Comparison of ENCODE assay signal across 10 cellular contexts in genomic region chr19:42930214-42930613, GRCh38. TPM values are rescaled to one million over a fixed set of nuclear protein-coding genes. Genes with fewer than 3 reads are reported as not detected.
DNase-seq lines count a peak whose midpoint lies in the region; ATAC-seq and TF ChIP-seq lines count a peak whose summit lies in the region.
"Not testable (repeated sequence)": the region's sequence is repeated elsewhere in the genome, so short reads cannot be mapped to it uniquely, and the experiment has no call there.
"Had no signal": no experiment of that assay in that cellular context is flagged by ENCODE, and none has a peak within 500 bp of the region (broad histone marks: within the 10 kb centered on the region; RNA-seq: fewer than 3 reads in every experiment).

No MANE protein-coding gene starts in this region.

- 0 to 10% methylated on average over 1 of the region's 1 CpG for WGBS in GM23248 (ENCODE audit: low coverage in 1 of 2, low lambda C conversion rate in 2 of 2, missing lambda C conversion rate in 2 of 2), 2 experiments

- not testable (repeated sequence) for H3K9me2 ChIP-seq in GM23248 (ENCODE audit: insufficient read depth)

- H3K27me3 ChIP-seq in GM23248 (replicated peaks; ENCODE audit: insufficient read depth), result not testable (repeated sequence)

- peaks cover 42% of the 10 kb centered on the region for H3K4me1 ChIP-seq in GM23248 (ENCODE audit: insufficient read depth)

- H3K79me2 ChIP-seq in GM23248 (ENCODE audit: insufficient read depth), result not testable (repeated sequence)

- not testable (repeated sequence) for H2AFZ ChIP-seq in GM23248

- H3K9me3 ChIP-seq in GM23248 (ENCODE audit: low read depth), result not testable (repeated sequence)

- not testable (repeated sequence) for H3K4me3 Mint-ChIP-seq in activated naive CD8-positive, alpha-beta T cell treated with anti-CD3 and anti-CD28 coated beads, Interleukin-2, amount 50 U/mL, for 24 hours

- not testable (repeated sequence) for ATAC-seq in activated naive CD8-positive, alpha-beta T cell treated with anti-CD3 and anti-CD28 coated beads, Interleukin-2, amount 50 U/mL, for 24 hours; left lobe of liver

- not testable (repeated sequence) for H4K20me1 ChIP-seq in GM23248 (ENCODE audit: insufficient read depth)

- peaks cover 36% of the 10 kb centered on the region for H3F3A ChIP-seq in GM23248 (ENCODE audit: insufficient read depth)

- peak; percentile 21 for TF ChIP-seq CTCF in C4-2B (conservative IDR thresholded peaks at IDR 0.05)
- peak; percentile 69 for TF ChIP-seq CTCF in VCaP (conservative IDR thresholded peaks at IDR 0.05)

- not testable (repeated sequence) for H3K27ac ChIP-seq in C4-2B, VCaP
- H3K27ac ChIP-seq in GM23248, result 0 out of 2 replicates have a peak overlapping the region, but pooled peaks have one; percentile 98

- peaks cover 10% of the 10 kb centered on the region for H3K27me3 Mint-ChIP-seq in activated naive CD8-positive, alpha-beta T cell treated with anti-CD3 and anti-CD28 coated beads, Interleukin-2, amount 50 U/mL, for 24 hours

- not testable (repeated sequence) for H3K9ac ChIP-seq in GM23248

- in situ Hi-C loops in GM23248 (cut with MboI), result not testable (repeated sequence)

- H3K36me3 ChIP-seq in GM23248 (ENCODE audit: low read depth), result not testable (repeated sequence)

- not testable (repeated sequence) for H3K36me3 Mint-ChIP-seq in activated naive CD8-positive, alpha-beta T cell treated with anti-CD3 and anti-CD28 coated beads, Interleukin-2, amount 50 U/mL, for 24 hours (ENCODE audit: low read depth)

- not testable (repeated sequence) for H3K4me2 ChIP-seq in GM23248 (ENCODE audit: unreplicated experiment)

- H3K9me3 Mint-ChIP-seq in activated naive CD8-positive, alpha-beta T cell treated with anti-CD3 and anti-CD28 coated beads, Interleukin-2, amount 50 U/mL, for 24 hours, result not testable (repeated sequence)

- H3K27ac Mint-ChIP-seq in activated naive CD8-positive, alpha-beta T cell treated with anti-CD3 and anti-CD28 coated beads, Interleukin-2, amount 50 U/mL, for 24 hours, result not testable (repeated sequence)

- H3K4me1 Mint-ChIP-seq in activated naive CD8-positive, alpha-beta T cell treated with anti-CD3 and anti-CD28 coated beads, Interleukin-2, amount 50 U/mL, for 24 hours, result not testable (repeated sequence)

- DNase-seq in GM23248, result peak; percentile 58
- DNase-seq in NCI-H748 (lab: John Stamatoyannopoulos, UW; ENCODE audit: unreplicated experiment), result peak; percentile 48
- DNase-seq in activated naive CD8-positive, alpha-beta T cell treated with anti-CD3 and anti-CD28 coated beads, Interleukin-2, amount 50 U/mL, for 24 hours, result peak; percentile 41
- peak; percentile 36 for DNase-seq in fibroblast of gingiva (ENCODE audit: low read depth)
- DNase-seq in left lobe of liver (ENCODE audit: low spot score), result peak; percentile 43
- peak; percentile 20 to 48 for DNase-seq in stimulated activated CD4-positive, alpha-beta T cell treated with anti-CD3 and anti-CD28 coated beads, Interleukin-4, amount 100 ng/mL, for 48 hours (ENCODE audit: low read depth in 2 of 2)

- not testable (repeated sequence) for H3K4me3 ChIP-seq in GM23248

RNA-seq across cellular contexts. Expression of gene PSG7, which starts 6.8 kb away (rescaled TPM):
- not detected in 2 replicates for total RNA-seq in GM23248 (2014; rRNA removed; shearing (Covaris generic))
- polyA plus RNA-seq in GM23248 (2016; fragmentation: Nextera tagmentation; extraction: Ambion mirVana), result 0.19 TPM in 1 of 2 replicates, not detected in the other
- not detected for total RNA-seq in left lobe of liver
- total RNA-seq: activated CD8-positive, alpha-beta memory T cell treated with anti-CD3 and anti-CD28 coated beads for 36 hours; T-cell had no signal

RNA-seq across cellular contexts. Expression of gene PSG6, which starts 12.5 kb away (rescaled TPM):
- not detected in 2 replicates for total RNA-seq in GM23248 (2014; rRNA removed; shearing (Covaris generic))
- 1.2 and 1.8 TPM in 2 replicates for polyA plus RNA-seq in GM23248 (2016; fragmentation: Nextera tagmentation; extraction: Ambion mirVana)
- not detected for total RNA-seq in left lobe of liver
- total RNA-seq: activated CD8-positive, alpha-beta memory T cell treated with anti-CD3 and anti-CD28 coated beads for 36 hours; T-cell had no signal

RNA-seq across cellular contexts. Expression of gene PSG1, which starts 50.7 kb away (rescaled TPM):
- 0.13 and 0.54 TPM in 2 replicates for total RNA-seq in GM23248 (2014; rRNA removed; shearing (Covaris generic))
- 2.5 and 3.0 TPM in 2 replicates for polyA plus RNA-seq in GM23248 (2016; fragmentation: Nextera tagmentation; extraction: Ambion mirVana)
- total RNA-seq in left lobe of liver, result not detected
- total RNA-seq: activated CD8-positive, alpha-beta memory T cell treated with anti-CD3 and anti-CD28 coated beads for 36 hours; T-cell had no signal
